ENCODE assay signal across 1 cellular context in the genomic region with DNA sequence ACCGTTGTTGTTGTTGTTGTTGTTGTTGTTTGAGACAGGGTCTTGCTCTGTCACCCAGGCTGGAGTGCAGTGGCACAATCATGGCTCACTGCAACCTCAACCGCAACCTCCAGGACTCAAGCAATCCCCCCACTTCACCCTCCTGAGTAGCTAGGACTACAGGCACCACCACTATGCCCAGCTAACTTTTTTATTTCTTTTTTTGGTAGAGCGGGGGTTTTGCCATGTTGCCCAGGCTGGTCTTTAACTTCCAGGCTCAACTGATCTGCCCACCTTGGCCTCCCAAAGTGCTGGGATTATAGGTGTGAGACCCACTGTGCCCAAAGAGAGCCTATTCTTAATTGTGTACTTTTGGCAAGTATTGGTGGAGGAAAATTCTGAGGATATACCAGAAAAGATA.
TF ChIP-seq lines count a peak whose summit lies in the region.

No MANE protein-coding gene starts in this region.

TF ChIP-seq in HCT116, 20 proteins besides CTCF, POLR2A, EP300 and RAD21:
- TF ChIP-seq EGR1 (IDR thresholded peaks at IDR 0.05; ENCODE audit: low read depth) = no peak
- TF ChIP-seq, protein P1, sequence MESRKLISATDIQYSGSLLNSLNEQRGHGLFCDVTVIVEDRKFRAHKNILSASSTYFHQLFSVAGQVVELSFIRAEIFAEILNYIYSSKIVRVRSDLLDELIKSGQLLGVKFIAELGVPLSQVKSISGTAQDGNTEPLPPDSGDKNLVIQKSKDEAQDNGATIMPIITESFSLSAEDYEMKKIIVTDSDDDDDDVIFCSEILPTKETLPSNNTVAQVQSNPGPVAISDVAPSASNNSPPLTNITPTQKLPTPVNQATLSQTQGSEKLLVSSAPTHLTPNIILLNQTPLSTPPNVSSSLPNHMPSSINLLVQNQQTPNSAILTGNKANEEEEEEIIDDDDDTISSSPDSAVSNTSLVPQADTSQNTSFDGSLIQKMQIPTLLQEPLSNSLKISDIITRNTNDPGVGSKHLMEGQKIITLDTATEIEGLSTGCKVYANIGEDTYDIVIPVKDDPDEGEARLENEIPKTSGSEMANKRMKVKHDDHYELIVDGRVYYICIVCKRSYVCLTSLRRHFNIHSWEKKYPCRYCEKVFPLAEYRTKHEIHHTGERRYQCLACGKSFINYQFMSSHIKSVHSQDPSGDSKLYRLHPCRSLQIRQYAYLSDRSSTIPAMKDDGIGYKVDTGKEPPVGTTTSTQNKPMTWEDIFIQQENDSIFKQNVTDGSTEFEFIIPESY (IDR thresholded peaks at IDR 0.05; ENCODE audit: extremely low read depth, insufficient replicate concordance, low read length) = no peak
- no peak for TF ChIP-seq CEBPB (IDR thresholded peaks at IDR 0.05; ENCODE audit: low read depth)
- no peak for TF ChIP-seq SIN3A (IDR thresholded peaks at IDR 0.05; ENCODE audit: low read depth)
- TF ChIP-seq, protein P2, sequence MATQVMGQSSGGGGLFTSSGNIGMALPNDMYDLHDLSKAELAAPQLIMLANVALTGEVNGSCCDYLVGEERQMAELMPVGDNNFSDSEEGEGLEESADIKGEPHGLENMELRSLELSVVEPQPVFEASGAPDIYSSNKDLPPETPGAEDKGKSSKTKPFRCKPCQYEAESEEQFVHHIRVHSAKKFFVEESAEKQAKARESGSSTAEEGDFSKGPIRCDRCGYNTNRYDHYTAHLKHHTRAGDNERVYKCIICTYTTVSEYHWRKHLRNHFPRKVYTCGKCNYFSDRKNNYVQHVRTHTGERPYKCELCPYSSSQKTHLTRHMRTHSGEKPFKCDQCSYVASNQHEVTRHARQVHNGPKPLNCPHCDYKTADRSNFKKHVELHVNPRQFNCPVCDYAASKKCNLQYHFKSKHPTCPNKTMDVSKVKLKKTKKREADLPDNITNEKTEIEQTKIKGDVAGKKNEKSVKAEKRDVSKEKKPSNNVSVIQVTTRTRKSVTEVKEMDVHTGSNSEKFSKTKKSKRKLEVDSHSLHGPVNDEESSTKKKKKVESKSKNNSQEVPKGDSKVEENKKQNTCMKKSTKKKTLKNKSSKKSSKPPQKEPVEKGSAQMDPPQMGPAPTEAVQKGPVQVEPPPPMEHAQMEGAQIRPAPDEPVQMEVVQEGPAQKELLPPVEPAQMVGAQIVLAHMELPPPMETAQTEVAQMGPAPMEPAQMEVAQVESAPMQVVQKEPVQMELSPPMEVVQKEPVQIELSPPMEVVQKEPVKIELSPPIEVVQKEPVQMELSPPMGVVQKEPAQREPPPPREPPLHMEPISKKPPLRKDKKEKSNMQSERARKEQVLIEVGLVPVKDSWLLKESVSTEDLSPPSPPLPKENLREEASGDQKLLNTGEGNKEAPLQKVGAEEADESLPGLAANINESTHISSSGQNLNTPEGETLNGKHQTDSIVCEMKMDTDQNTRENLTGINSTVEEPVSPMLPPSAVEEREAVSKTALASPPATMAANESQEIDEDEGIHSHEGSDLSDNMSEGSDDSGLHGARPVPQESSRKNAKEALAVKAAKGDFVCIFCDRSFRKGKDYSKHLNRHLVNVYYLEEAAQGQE (IDR thresholded peaks at IDR 0.05; ENCODE audit: low read depth) = no peak
- TF ChIP-seq, protein P3, sequence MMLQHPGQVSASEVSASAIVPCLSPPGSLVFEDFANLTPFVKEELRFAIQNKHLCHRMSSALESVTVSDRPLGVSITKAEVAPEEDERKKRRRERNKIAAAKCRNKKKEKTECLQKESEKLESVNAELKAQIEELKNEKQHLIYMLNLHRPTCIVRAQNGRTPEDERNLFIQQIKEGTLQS (IDR thresholded peaks at IDR 0.05) = no peak
- no peak for TF ChIP-seq ZNF274 (IDR thresholded peaks at IDR 0.05; ENCODE audit: low read depth, low read length)
- no peak for TF ChIP-seq EZH2phosphoT487 (IDR thresholded peaks at IDR 0.05; ENCODE audit: borderline replicate concordance)
- no peak for TF ChIP-seq POLR2AphosphoS5 (IDR thresholded peaks at IDR 0.05; ENCODE audit: low read depth, low read length)
- TF ChIP-seq SRF (IDR thresholded peaks at IDR 0.05; ENCODE audit: low read depth) = no peak
- TF ChIP-seq YY1 (IDR thresholded peaks at IDR 0.05; ENCODE audit: extremely low read depth, insufficient replicate concordance, low read depth, low read length) = no peak
- TF ChIP-seq EZH2 (IDR thresholded peaks at IDR 0.05) = no peak
- TF ChIP-seq JUND (IDR thresholded peaks at IDR 0.05) = no peak
- TF ChIP-seq FOSL1 (IDR thresholded peaks at IDR 0.05; ENCODE audit: low read depth) = no peak
